Comparison of ENCODE assay signal across 18 cellular contexts in genomic region chr11:125957623-125958330, GRCh38. TPM values are rescaled to one million over a fixed set of nuclear protein-coding genes. Genes with fewer than 3 reads are reported as not detected.
"Had no signal": no experiment of that assay in that cellular context is flagged by ENCODE, and none has a peak within 500 bp of the region (broad histone marks: within the 10 kb centered on the region; RNA-seq: fewer than 3 reads in every experiment).

No MANE protein-coding gene starts in this region.

- H3K4me1 ChIP-seq: neural progenitor cell, pancreas, testis had no signal

- H3K27ac ChIP-seq: neural progenitor cell, pancreas, testis had no signal

- H3K9me3 ChIP-seq: pancreas, testis had no signal

- H3K4me3 Mint-ChIP-seq: activated naive CD4-positive, alpha-beta T cell treated with anti-CD3 and anti-CD28 coated beads, Interleukin-2, amount 50 U/mL, for 24 hours; activated T-helper 17 cell treated with anti-CD3 and anti-CD28 coated beads, Interleukin-2, amount 50 U/mL, for 72 hours; neural progenitor cell; stimulated activated naive CD8-positive, alpha-beta T cell treated with anti-CD3 and anti-CD28 coated beads, Interleukin-15, Interleukin-2, amounts not matched to agents 100 ng/mL and 50 ng/mL, for 24 hours; WTC11 had no signal

- H3K4me3 ChIP-seq: dorsolateral prefrontal cortex, neural progenitor cell, pancreas, testis had no signal

- H3K9me3 Mint-ChIP-seq: activated T-helper 17 cell treated with anti-CD3 and anti-CD28 coated beads, Interleukin-2, amount 50 U/mL, for 72 hours had no signal

- H3K27me3 ChIP-seq: dorsolateral prefrontal cortex, neural progenitor cell, pancreas, testis had no signal

- H3K9ac ChIP-seq: neural progenitor cell had no signal

- H2AFZ ChIP-seq: neural progenitor cell had no signal

- H3K27ac Mint-ChIP-seq: activated naive CD4-positive, alpha-beta T cell treated with anti-CD3 and anti-CD28 coated beads, Interleukin-2, amount 50 U/mL, for 24 hours; activated T-helper 17 cell treated with anti-CD3 and anti-CD28 coated beads, Interleukin-2, amount 50 U/mL, for 72 hours; stimulated activated naive CD8-positive, alpha-beta T cell treated with anti-CD3 and anti-CD28 coated beads, Interleukin-15, Interleukin-2, amounts not matched to agents 100 ng/mL and 50 ng/mL, for 24 hours; WTC11 had no signal

- H3K27me3 Mint-ChIP-seq: activated naive CD4-positive, alpha-beta T cell treated with anti-CD3 and anti-CD28 coated beads, Interleukin-2, amount 50 U/mL, for 24 hours; activated T-helper 17 cell treated with anti-CD3 and anti-CD28 coated beads, Interleukin-2, amount 50 U/mL, for 72 hours; stimulated activated naive CD8-positive, alpha-beta T cell treated with anti-CD3 and anti-CD28 coated beads, Interleukin-15, Interleukin-2, amounts not matched to agents 100 ng/mL and 50 ng/mL, for 24 hours had no signal

- H3K36me3 ChIP-seq: pancreas had no signal

- H3K4me2 ChIP-seq: neural progenitor cell had no signal

- DNase-seq: activated CD8-positive, alpha-beta memory T cell treated with anti-CD3 and anti-CD28 coated beads, Interleukin-2, amount 50 U/mL, for 4 hours; anterior cingulate cortex; dorsolateral prefrontal cortex; foreskin fibroblast; kidney; left ventricle myocardium superior; pancreas; retina; stimulated activated CD4-positive, alpha-beta T cell treated with anti-CD3 and anti-CD28 coated beads, Interleukin-15, amount 100 ng/mL, for 24 hours; stimulated activated CD4-positive, alpha-beta T cell treated with anti-CD3 and anti-CD28 coated beads, Interleukin-4, amount 100 ng/mL, for 24 hours; testis had no signal

RNA-seq across cellular contexts. Expression of gene VSIG10L2, which starts 11.9 kb away (rescaled TPM):
- total RNA-seq: activated T-helper 17 cell treated with anti-CD3 and anti-CD28 coated beads, Interleukin-2, amount 50 U/mL, for 72 hours; esophagus mucosa; kidney; left ventricle myocardium superior; mesenteric fat pad; testis; WTC11 had no signal

RNA-seq across cellular contexts. Expression of gene DDX25, which starts 53.5 kb away (rescaled TPM):
- total RNA-seq: esophagus mucosa, left ventricle myocardium superior, mesenteric fat pad had no signal
